In the genomic region with DNA sequence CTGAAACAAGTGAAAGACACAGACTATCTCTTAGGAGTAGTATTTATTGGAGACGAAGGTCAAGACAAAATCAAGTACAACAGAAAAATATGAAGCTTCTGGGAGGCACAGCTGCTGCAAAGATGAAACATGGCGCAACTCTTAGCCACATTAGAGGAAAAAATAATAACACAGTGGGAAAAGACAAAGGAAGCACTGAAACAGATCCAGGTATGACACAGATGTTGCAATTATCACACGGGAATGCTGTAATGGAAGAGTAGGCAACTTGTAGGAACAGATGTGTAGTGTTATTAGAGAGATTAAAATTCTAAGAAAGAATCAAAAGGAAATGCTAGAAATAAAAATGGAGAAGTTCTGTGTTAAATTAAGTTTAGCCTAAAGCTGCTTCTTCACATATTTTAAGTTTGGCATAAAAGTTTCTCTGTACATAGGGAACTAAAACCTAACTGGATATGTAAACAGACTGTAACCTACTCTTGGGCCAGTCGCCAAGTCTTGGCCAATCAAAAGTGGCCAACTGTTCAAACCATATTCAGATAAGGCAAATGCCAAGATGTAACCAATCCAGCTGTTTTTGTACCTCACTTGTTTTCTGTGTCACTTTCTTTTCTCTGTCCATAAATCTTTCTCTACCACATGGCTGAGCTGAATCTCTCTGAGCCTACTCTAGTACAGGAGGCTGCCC, we compare ENCODE assay signal across 20 cellular contexts.
A peak's percentile ranks its signal among the peaks of the same experiment; 100 is the strongest.
DNase-seq lines count a peak whose midpoint lies in the region; ATAC-seq, FAIRE-seq and TF ChIP-seq lines count a peak whose summit lies in the region.
"Had no signal": no experiment of that assay in that cellular context is flagged by ENCODE, and none has a peak within 500 bp of the region (broad histone marks: within the 10 kb centered on the region; RNA-seq: fewer than 3 reads in every experiment).

No MANE protein-coding gene starts in this region.

- no peak for FAIRE-seq in pancreas (lab: Jason Lieb, UNC)
- FAIRE-seq: D721Med had no signal

- TF ChIP-seq CTCF in Calu3 (IDR thresholded peaks at IDR 0.05; ENCODE audit: unreplicated experiment) = no peak
- no peak for TF ChIP-seq CTCF in astrocyte of the spinal cord (IDR thresholded peaks at IDR 0.05; ENCODE audit: low read depth, low read length)
- TF ChIP-seq CTCF in pancreas (IDR thresholded peaks at IDR 0.05) = no peak

- no peaks in the 10 kb centered on the region for H3K9me3 Mint-ChIP-seq in Calu3 (ENCODE audit: low read depth, unreplicated experiment)
- peaks cover 10% of the 10 kb centered on the region in 2 donors for H3K9me3 Mint-ChIP-seq in activated naive CD4-positive, alpha-beta T cell treated with anti-CD3 and anti-CD28 coated beads, Interleukin-2, amount 50 U/mL, for 72 hours
- H3K9me3 Mint-ChIP-seq: activated T-helper 1 cell treated with anti-CD3 and anti-CD28 coated beads, Interleukin-12 subunit alpha, Interleukin-12 subunit beta, Interleukin-2, Interleukin-4 antibody, amounts not matched to agents 30 ng/mL and 10 ng/mL and 1 ng/mL, durations not matched to agents 14 hours and 24 hours and 36 hours had no signal

- no peaks in the 10 kb centered on the region for H3K4me1 ChIP-seq in pancreas
- H3K4me1 ChIP-seq: vagina had no signal

- WGBS in pancreas, 2 donors = 59 to 65% methylated on average over 4 of the region's 4 CpGs

- H3K27ac ChIP-seq in pancreas = no peak overlapping the region
- H3K27ac ChIP-seq: C4-2B, dorsolateral prefrontal cortex, vagina had no signal

- H3K27ac Mint-ChIP-seq in Calu3 (ENCODE audit: unreplicated experiment) = peak overlapping the region; percentile 77
- no peak overlapping the region for H3K27ac Mint-ChIP-seq in activated naive CD4-positive, alpha-beta T cell treated with anti-CD3 and anti-CD28 coated beads, Interleukin-2, amount 50 U/mL, for 72 hours
- H3K27ac Mint-ChIP-seq: activated CD4-positive, alpha-beta T cell treated with anti-CD3 and anti-CD28 coated beads, Interleukin-2, amount 10 ng/mL, durations not matched to agents 7 days and 5 days; activated naive CD4-positive, alpha-beta T cell treated with anti-CD3 and anti-CD28 coated beads, Interleukin-2, amount 10 ng/mL, durations not matched to agents 7 days and 5 days; activated T-helper 1 cell treated with anti-CD3 and anti-CD28 coated beads, Interleukin-12 subunit alpha, Interleukin-12 subunit beta, Interleukin-2, Interleukin-4 antibody, amounts not matched to agents 30 ng/mL and 10 ng/mL and 1 ng/mL, durations not matched to agents 14 hours and 24 hours and 36 hours; IgD-negative memory B cell had no signal

- peak; percentile 74 to 81 (median 78) for ATAC-seq in pancreas
- ATAC-seq in activated naive CD4-positive, alpha-beta T cell treated with anti-CD3 and anti-CD28 coated beads, Interleukin-2, amount 50 U/mL, for 72 hours = no peak

- peaks cover 31% of the 10 kb centered on the region for H3K4me1 Mint-ChIP-seq in Calu3 (ENCODE audit: low read depth, unreplicated experiment)
- H3K4me1 Mint-ChIP-seq: activated CD4-positive, alpha-beta T cell treated with anti-CD3 and anti-CD28 coated beads, Interleukin-2, amount 10 ng/mL, durations not matched to agents 7 days and 5 days; activated naive CD4-positive, alpha-beta T cell treated with anti-CD3 and anti-CD28 coated beads, Interleukin-2, amount 10 ng/mL, durations not matched to agents 7 days and 5 days; IgD-negative memory B cell had no signal

- BruUV-seq in Calu3 (replicated peaks; lab: Mats Ljungman, UMichigan) = no TSS peak

- no peaks in the 10 kb centered on the region for H3K27me3 ChIP-seq in pancreas
- H3K27me3 ChIP-seq: dorsolateral prefrontal cortex, vagina had no signal

- DNase-seq in Calu3 (peak; percentile 46), LHCN-M2 (ENCODE audit: low read depth) (peak; percentile 38), astrocyte of the spinal cord (ENCODE audit: low read depth, low spot score) (peak; percentile 4), pancreas (peak in 4 of 6 donors; percentile 46 to 59 (median 54)), DMS53 (lab: John Stamatoyannopoulos, UW) (no peak), hepatic stellate cell (ENCODE audit: low spot score) (no peak)
- DNase-seq in activated naive CD4-positive, alpha-beta T cell treated with anti-CD3 and anti-CD28 coated beads, Interleukin-2, amount 50 U/mL, for 72 hours (ENCODE audit: low spot score in 2 of 2) = no peak
- no peak for DNase-seq in stimulated activated CD4-positive, alpha-beta T cell treated with anti-CD3 and anti-CD28 coated beads, Interleukin-12 subunit alpha, Interleukin-12 subunit beta, amount 100 ng/mL, for 4 hours
- DNase-seq: activated CD4-positive, alpha-beta T cell treated with anti-CD3 and anti-CD28 coated beads, Interleukin-2, amount 10 ng/mL, durations not matched to agents 7 days and 5 days; activated naive CD4-positive, alpha-beta T cell treated with anti-CD3 and anti-CD28 coated beads, Interleukin-2, amount 10 ng/mL, durations not matched to agents 7 days and 5 days; amygdala; central memory CD4-positive, alpha-beta T cell; dorsolateral prefrontal cortex; NCI-H526 had no signal

- in situ Hi-C loops in astrocyte of the spinal cord (cut with HindIII; ENCODE audit: low sequenced_read_pairs) = no loop called here

- no peaks in the 10 kb centered on the region for H3K36me3 Mint-ChIP-seq in Calu3 (ENCODE audit: insufficient read depth, unreplicated experiment)
- H3K36me3 Mint-ChIP-seq in activated naive CD4-positive, alpha-beta T cell treated with anti-CD3 and anti-CD28 coated beads, Interleukin-2, amount 50 U/mL, for 72 hours = no peaks in the 10 kb centered on the region
- H3K36me3 Mint-ChIP-seq: activated naive CD4-positive, alpha-beta T cell treated with anti-CD3 and anti-CD28 coated beads, Interleukin-2, amount 10 ng/mL, durations not matched to agents 7 days and 5 days; IgD-negative memory B cell had no signal

- no peaks in the 10 kb centered on the region for H3K9me3 ChIP-seq in pancreas
- H3K9me3 ChIP-seq: vagina had no signal

- H3K4me3 ChIP-seq in astrocyte of the spinal cord (ENCODE audit: low read depth, low read length) (no peak overlapping the region), pancreas (no peak overlapping the region)
- H3K4me3 ChIP-seq: dorsolateral prefrontal cortex, smooth muscle cell, vagina had no signal

- no peaks in the 10 kb centered on the region for H3K27me3 Mint-ChIP-seq in Calu3 (ENCODE audit: unreplicated experiment)
- H3K27me3 Mint-ChIP-seq: activated CD4-positive, alpha-beta T cell treated with anti-CD3 and anti-CD28 coated beads, Interleukin-2, amount 10 ng/mL, durations not matched to agents 7 days and 5 days; activated naive CD4-positive, alpha-beta T cell treated with anti-CD3 and anti-CD28 coated beads, Interleukin-2, amount 10 ng/mL, durations not matched to agents 7 days and 5 days; IgD-negative memory B cell had no signal

- CTCF ChIA-PET in Calu3 (lab: Charles Lee) = no interaction called here

- H3K4me3 Mint-ChIP-seq in Calu3 (ENCODE audit: low read depth, unreplicated experiment) = peak overlapping the region; percentile 7
- H3K4me3 Mint-ChIP-seq: activated CD4-positive, alpha-beta T cell treated with anti-CD3 and anti-CD28 coated beads, Interleukin-2, amount 10 ng/mL, durations not matched to agents 7 days and 5 days; activated naive CD4-positive, alpha-beta T cell treated with anti-CD3 and anti-CD28 coated beads, Interleukin-2, amount 10 ng/mL, durations not matched to agents 7 days and 5 days; activated T-helper 1 cell treated with anti-CD3 and anti-CD28 coated beads, Interleukin-12 subunit alpha, Interleukin-12 subunit beta, Interleukin-2, Interleukin-4 antibody, amounts not matched to agents 30 ng/mL and 10 ng/mL and 1 ng/mL, durations not matched to agents 14 hours and 24 hours and 36 hours; IgD-negative memory B cell had no signal

- intact Hi-C loops in Calu3 (cut with micrococcal nuclease; ENCODE audit: unreplicated experiment) (loop anchor here (5.0 kb wide), 1 partner anchor 118 kb away; no protein-coding TSS in a partner anchor), pancreas (cut with DNase I) (no loop called here)

- no peaks in the 10 kb centered on the region for H3K36me3 ChIP-seq in pancreas
- H3K36me3 ChIP-seq: vagina had no signal

Comparison
In these comparisons a context has a peak if more than half of its experiments do, and no peak if none do; other contexts are left out.
1. DNase-seq: peak in Calu3 (single experiment), LHCN-M2 (single experiment), astrocyte of the spinal cord (single experiment) and pancreas (4 of 6); none in activated naive CD4-positive, alpha-beta T cell treated with anti-CD3 and anti-CD28 coated beads, Interleukin-2, amount 50 U/mL, for 72 hours (0 of 2), DMS53 (single experiment), hepatic stellate cell (single experiment) and stimulated activated CD4-positive, alpha-beta T cell treated with anti-CD3 and anti-CD28 coated beads, Interleukin-12 subunit alpha, Interleukin-12 subunit beta, amount 100 ng/mL, for 4 hours (single experiment).
2. ATAC-seq: peak in pancreas (4 of 4); none in activated naive CD4-positive, alpha-beta T cell treated with anti-CD3 and anti-CD28 coated beads, Interleukin-2, amount 50 U/mL, for 72 hours (0 of 2).